Comparison of ENCODE assay signal across 1 cellular context in the genomic region with DNA sequence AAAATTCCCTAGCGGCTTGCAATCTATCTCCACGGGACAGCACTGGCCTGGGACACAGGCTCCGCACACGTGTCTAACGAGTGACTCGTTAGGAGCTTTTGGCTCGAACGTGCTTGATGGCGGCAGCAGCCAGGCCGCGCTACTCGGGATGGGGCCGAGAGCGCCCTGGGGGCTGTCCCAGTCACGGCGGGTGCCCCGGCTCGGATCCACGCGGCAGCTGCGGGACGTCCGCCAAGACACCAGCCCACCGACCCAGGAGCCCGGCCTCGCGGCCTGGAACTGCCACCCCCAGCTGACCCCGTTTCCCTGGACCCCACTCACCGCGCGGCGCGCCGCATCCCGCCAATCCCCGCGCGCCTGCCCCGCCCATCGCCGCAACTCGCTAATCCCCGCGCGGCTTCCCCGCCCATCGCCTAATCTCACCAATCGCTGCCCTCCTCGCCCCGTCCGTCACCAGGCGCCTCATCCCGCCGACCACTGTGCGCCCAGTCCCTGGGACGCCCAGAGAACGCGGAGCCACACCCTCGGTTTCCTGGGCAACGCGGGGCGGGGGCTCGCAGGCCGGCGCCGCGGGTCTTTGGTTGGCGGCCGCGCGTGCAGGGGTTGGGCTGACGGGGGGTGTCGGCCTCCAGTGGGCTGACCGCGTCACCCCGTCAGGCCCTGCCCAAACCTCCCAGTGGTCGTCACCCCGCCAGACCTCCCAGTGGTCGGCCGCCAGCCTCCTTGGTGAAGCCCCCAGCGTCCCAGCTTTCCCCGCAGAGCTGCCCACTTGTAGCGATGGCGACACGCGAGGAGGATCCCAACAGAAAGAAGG.
A peak's percentile ranks its signal among the peaks of the same experiment; 100 is the strongest.
TF ChIP-seq lines count a peak whose summit lies in the region.

A gene (minus strand): TSS at position 359 of the 814 bp plus-strand sequence. CDS start 1,495 bp downstream, outside the sequence.

TF ChIP-seq in HepG2, 621 proteins besides CTCF, POLR2A, EP300 and RAD21 (continued from another document and continues in another):
- TF ChIP-seq, protein P1, sequence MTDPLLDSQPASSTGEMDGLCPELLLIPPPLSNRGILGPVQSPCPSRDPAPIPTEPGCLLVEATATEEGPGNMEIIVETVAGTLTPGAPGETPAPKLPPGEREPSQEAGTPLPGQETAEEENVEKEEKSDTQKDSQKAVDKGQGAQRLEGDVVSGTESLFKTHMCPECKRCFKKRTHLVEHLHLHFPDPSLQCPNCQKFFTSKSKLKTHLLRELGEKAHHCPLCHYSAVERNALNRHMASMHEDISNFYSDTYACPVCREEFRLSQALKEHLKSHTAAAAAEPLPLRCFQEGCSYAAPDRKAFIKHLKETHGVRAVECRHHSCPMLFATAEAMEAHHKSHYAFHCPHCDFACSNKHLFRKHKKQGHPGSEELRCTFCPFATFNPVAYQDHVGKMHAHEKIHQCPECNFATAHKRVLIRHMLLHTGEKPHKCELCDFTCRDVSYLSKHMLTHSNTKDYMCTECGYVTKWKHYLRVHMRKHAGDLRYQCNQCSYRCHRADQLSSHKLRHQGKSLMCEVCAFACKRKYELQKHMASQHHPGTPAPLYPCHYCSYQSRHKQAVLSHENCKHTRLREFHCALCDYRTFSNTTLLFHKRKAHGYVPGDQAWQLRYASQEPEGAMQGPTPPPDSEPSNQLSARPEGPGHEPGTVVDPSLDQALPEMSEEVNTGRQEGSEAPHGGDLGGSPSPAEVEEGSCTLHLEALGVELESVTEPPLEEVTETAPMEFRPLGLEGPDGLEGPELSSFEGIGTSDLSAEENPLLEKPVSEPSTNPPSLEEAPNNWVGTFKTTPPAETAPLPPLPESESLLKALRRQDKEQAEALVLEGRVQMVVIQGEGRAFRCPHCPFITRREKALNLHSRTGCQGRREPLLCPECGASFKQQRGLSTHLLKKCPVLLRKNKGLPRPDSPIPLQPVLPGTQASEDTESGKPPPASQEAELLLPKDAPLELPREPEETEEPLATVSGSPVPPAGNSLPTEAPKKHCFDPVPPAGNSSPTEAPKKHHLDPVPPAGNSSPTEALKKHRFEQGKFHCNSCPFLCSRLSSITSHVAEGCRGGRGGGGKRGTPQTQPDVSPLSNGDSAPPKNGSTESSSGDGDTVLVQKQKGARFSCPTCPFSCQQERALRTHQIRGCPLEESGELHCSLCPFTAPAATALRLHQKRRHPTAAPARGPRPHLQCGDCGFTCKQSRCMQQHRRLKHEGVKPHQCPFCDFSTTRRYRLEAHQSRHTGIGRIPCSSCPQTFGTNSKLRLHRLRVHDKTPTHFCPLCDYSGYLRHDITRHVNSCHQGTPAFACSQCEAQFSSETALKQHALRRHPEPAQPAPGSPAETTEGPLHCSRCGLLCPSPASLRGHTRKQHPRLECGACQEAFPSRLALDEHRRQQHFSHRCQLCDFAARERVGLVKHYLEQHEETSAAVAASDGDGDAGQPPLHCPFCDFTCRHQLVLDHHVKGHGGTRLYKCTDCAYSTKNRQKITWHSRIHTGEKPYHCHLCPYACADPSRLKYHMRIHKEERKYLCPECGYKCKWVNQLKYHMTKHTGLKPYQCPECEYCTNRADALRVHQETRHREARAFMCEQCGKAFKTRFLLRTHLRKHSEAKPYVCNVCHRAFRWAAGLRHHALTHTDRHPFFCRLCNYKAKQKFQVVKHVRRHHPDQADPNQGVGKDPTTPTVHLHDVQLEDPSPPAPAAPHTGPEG (CRISPR knock-in tag; IDR thresholded peaks at IDR 0.05), result no peak
- TF ChIP-seq CENPX (CRISPR knock-in tag; IDR thresholded peaks at IDR 0.05) (no peak), ZNF777 (CRISPR knock-in tag; IDR thresholded peaks at IDR 0.05) (no peak), RARG (CRISPR knock-in tag; IDR thresholded peaks at IDR 0.05; ENCODE audit: low read depth) (no peak), ZNF773 (CRISPR knock-in tag; IDR thresholded peaks at IDR 0.05; ENCODE audit: borderline replicate concordance) (no peak; the same call in 1 of the 2 replicates), EEA1 (CRISPR knock-in tag; IDR thresholded peaks at IDR 0.05; ENCODE audit: borderline replicate concordance) (no peak), MYNN (CRISPR knock-in tag; IDR thresholded peaks at IDR 0.05; ENCODE audit: low read depth) (no peak), KAT8 (CRISPR knock-in tag; IDR thresholded peaks at IDR 0.05) (peak; percentile 37; the same call in 1 of the 2 replicates), ZSCAN29 (CRISPR knock-in tag; conservative IDR thresholded peaks at IDR 0.05) (no peak), ZNF670 (CRISPR knock-in tag; IDR thresholded peaks at IDR 0.05; ENCODE audit: borderline replicate concordance) (peak; percentile 78), MXD4 (CRISPR knock-in tag; IDR thresholded peaks at IDR 0.05) (peak; percentile 93), KLF13 (CRISPR knock-in tag; IDR thresholded peaks at IDR 0.05) (no peak; the same call in 1 of the 2 replicates), NCOR1 (IDR thresholded peaks at IDR 0.05; ENCODE audit: borderline replicate concordance, low read length) (no peak), ZNF543 (CRISPR knock-in tag; IDR thresholded peaks at IDR 0.05) (peak; percentile 90; the same call in 1 of the 2 replicates), PITX1 (CRISPR knock-in tag; IDR thresholded peaks at IDR 0.05) (peak; percentile 91), ZNF703 (CRISPR knock-in tag; IDR thresholded peaks at IDR 0.05; ENCODE audit: borderline replicate concordance) (peak; percentile 53; the same call in 1 of the 2 replicates), ASH2L (IDR thresholded peaks at IDR 0.05; ENCODE audit: insufficient read length, low read depth, low read length) (peak; percentile 58), ZNF569 (CRISPR knock-in tag; IDR thresholded peaks at IDR 0.05; ENCODE audit: borderline replicate concordance) (no peak), PHF5A (CRISPR knock-in tag; IDR thresholded peaks at IDR 0.05; ENCODE audit: low read depth, unreplicated experiment) (no peak), ZSCAN22 (CRISPR knock-in tag; IDR thresholded peaks at IDR 0.05) (0 out of 2 replicates have a peak, but pooled peaks have one; percentile 24), SUZ12 (IDR thresholded peaks at IDR 0.05; ENCODE audit: low read depth, low read length) (no peak)
- TF ChIP-seq, protein P2, sequence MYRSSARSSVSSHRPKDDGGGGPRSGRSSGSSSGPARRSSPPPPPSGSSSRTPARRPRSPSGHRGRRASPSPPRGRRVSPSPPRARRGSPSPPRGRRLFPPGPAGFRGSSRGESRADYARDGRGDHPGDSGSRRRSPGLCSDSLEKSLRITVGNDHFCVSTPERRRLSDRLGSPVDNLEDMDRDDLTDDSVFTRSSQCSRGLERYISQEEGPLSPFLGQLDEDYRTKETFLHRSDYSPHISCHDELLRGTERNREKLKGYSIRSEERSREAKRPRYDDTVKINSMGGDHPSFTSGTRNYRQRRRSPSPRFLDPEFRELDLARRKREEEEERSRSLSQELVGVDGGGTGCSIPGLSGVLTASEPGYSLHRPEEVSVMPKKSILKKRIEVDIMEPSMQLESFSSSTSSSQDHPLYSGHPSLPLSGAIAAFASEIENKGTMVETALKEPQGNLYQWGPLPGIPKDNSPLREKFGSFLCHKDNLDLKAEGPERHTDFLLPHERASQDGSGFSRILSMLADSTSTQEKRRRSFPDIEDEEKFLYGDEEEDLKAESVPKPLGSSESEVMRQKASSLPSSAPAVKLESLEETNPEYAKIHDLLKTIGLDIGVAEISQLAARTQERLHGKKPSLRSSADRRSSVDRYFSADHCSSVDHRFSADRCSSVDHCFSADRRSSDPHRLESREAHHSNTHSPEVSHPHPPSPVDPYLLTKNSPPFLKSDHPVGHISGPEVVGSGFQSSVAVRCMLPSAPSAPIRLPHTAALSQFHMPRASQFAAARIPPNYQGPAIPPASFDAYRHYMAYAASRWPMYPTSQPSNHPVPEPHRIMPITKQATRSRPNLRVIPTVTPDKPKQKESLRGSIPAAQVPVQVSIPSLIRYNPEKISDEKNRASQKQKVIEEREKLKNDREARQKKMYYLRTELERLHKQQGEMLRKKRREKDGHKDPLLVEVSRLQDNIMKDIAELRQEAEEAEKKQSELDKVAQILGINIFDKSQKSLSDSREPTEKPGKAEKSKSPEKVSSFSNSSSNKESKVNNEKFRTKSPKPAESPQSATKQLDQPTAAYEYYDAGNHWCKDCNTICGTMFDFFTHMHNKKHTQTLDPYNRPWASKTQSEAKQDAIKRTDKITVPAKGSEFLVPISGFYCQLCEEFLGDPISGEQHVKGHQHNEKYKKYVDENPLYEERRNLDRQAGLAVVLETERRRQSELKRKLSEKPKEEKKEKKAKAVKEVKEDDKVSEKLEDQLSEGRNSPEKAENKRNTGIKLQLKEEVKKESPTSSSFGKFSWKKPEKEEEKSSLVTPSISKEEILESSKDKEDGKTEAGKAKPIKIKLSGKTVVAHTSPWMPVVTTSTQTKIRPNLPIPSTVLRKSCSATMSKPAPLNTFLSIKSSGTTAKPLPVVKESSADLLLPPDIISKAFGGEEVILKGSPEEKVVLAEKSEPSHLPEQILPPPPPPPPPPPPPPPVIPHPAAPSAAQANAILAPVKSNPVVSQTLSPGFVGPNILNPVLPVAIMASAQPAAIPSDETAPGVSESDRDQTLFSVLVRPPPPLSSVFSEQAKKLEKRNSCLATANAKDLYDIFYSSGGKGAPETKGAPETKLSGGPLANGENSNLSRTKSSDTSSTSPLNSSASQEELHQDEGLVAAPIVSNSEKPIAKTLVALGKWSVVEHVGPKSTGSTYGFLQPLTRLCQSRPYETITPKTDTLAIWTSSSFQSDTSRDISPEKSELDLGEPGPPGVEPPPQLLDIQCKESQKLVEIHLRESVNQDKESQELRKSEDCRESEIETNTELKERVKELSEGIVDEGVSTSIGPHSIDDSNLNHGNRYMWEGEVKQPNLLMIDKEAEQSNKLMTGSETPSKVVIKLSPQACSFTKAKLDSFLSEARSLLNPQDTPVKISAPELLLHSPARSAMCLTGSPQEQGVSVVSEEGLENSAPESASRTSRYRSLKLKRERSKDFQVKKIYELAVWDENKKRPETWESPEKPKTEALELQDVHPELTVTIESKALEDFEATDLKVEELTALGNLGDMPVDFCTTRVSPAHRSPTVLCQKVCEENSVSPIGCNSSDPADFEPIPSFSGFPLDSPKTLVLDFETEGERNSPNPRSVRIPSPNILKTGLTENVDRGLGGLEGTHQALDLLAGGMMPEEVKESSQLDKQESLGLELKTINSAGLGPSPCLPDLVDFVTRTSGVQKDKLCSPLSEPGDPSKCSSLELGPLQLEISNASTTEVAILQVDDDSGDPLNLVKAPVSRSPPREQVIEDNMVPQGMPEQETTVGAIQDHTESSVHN (CRISPR knock-in tag; IDR thresholded peaks at IDR 0.05), result 0 out of 2 replicates have a peak, but pooled peaks have one; percentile 67
- TF ChIP-seq, protein P3, sequence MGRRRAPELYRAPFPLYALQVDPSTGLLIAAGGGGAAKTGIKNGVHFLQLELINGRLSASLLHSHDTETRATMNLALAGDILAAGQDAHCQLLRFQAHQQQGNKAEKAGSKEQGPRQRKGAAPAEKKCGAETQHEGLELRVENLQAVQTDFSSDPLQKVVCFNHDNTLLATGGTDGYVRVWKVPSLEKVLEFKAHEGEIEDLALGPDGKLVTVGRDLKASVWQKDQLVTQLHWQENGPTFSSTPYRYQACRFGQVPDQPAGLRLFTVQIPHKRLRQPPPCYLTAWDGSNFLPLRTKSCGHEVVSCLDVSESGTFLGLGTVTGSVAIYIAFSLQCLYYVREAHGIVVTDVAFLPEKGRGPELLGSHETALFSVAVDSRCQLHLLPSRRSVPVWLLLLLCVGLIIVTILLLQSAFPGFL (CRISPR knock-in tag; IDR thresholded peaks at IDR 0.05), result no peak
- TF ChIP-seq, protein P4, sequence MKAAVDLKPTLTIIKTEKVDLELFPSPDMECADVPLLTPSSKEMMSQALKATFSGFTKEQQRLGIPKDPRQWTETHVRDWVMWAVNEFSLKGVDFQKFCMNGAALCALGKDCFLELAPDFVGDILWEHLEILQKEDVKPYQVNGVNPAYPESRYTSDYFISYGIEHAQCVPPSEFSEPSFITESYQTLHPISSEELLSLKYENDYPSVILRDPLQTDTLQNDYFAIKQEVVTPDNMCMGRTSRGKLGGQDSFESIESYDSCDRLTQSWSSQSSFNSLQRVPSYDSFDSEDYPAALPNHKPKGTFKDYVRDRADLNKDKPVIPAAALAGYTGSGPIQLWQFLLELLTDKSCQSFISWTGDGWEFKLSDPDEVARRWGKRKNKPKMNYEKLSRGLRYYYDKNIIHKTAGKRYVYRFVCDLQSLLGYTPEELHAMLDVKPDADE (CRISPR knock-in tag; IDR thresholded peaks at IDR 0.05), result no peak
- TF ChIP-seq, protein P5, sequence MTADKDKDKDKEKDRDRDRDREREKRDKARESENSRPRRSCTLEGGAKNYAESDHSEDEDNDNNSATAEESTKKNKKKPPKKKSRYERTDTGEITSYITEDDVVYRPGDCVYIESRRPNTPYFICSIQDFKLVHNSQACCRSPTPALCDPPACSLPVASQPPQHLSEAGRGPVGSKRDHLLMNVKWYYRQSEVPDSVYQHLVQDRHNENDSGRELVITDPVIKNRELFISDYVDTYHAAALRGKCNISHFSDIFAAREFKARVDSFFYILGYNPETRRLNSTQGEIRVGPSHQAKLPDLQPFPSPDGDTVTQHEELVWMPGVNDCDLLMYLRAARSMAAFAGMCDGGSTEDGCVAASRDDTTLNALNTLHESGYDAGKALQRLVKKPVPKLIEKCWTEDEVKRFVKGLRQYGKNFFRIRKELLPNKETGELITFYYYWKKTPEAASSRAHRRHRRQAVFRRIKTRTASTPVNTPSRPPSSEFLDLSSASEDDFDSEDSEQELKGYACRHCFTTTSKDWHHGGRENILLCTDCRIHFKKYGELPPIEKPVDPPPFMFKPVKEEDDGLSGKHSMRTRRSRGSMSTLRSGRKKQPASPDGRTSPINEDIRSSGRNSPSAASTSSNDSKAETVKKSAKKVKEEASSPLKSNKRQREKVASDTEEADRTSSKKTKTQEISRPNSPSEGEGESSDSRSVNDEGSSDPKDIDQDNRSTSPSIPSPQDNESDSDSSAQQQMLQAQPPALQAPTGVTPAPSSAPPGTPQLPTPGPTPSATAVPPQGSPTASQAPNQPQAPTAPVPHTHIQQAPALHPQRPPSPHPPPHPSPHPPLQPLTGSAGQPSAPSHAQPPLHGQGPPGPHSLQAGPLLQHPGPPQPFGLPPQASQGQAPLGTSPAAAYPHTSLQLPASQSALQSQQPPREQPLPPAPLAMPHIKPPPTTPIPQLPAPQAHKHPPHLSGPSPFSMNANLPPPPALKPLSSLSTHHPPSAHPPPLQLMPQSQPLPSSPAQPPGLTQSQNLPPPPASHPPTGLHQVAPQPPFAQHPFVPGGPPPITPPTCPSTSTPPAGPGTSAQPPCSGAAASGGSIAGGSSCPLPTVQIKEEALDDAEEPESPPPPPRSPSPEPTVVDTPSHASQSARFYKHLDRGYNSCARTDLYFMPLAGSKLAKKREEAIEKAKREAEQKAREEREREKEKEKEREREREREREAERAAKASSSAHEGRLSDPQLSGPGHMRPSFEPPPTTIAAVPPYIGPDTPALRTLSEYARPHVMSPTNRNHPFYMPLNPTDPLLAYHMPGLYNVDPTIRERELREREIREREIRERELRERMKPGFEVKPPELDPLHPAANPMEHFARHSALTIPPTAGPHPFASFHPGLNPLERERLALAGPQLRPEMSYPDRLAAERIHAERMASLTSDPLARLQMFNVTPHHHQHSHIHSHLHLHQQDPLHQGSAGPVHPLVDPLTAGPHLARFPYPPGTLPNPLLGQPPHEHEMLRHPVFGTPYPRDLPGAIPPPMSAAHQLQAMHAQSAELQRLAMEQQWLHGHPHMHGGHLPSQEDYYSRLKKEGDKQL (CRISPR knock-in tag; IDR thresholded peaks at IDR 0.05; ENCODE audit: low read depth), result no peak
- TF ChIP-seq, protein P6, sequence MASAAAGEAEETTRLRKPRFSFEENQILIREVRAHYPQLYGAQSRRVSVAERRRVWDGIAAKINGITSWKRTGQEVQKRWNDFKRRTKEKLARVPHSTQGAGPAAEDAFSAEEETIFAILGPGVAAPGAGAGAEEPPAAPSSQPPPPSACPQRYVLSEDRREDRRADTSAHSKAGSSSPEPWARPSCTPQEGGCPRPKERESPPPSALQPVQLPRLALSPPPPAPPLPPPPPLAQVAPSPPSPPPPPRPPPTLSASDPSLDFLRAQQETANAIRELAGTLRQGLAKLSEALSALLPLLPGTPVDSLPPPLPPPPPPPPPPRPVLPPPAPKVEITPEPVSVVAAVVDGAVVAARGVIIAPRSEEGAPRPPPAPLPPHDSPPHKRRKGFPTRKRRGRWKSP (CRISPR knock-in tag; IDR thresholded peaks at IDR 0.05), result peak; percentile 87; the same call in 1 of the 2 replicates
